20 cellular contexts compared by ENCODE assay signal in the genomic region with DNA sequence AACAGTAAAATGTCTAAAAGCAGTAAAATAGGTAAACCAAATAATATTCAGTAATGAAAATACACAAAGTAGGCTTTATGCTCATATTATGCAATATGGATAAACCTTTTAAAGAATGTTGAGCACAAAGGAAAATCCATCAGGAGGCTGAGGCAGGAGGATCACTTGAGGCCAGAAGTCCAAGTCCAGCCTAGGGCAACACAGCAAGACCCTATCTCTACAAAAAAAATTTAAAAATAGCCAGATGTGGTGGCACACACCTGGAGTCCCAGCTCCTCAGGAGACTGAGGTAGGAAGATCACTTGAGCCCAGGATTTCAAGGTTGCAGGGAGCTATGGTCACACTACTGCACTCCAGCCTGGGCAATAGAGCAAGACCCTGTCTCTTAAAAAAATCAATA. TPM values are rescaled to one million over a fixed set of nuclear protein-coding genes. Genes with fewer than 3 reads are reported as not detected.
DNase-seq lines count a peak whose midpoint lies in the region; ATAC-seq and TF ChIP-seq lines count a peak whose summit lies in the region.
"Had no signal": no experiment of that assay in that cellular context is flagged by ENCODE, and none has a peak within 500 bp of the region (broad histone marks: within the 10 kb centered on the region; RNA-seq: fewer than 3 reads in every experiment).

No MANE protein-coding gene starts in this region.

- intact Hi-C loops in CD14-positive monocyte (cut with micrococcal nuclease): no loop called here

- DNase-seq in CD14-positive monocyte (ENCODE audit: low spot score): no peak
- no peak for DNase-seq in HL-60 (ENCODE audit: low read depth in 1 of 2, low spot score in 1 of 2)
- no peak for DNase-seq in WTC11 (ENCODE audit: low spot score)
- no peak for DNase-seq in T-helper 1 cell
- no peak for DNase-seq in kidney tubule cell (ENCODE audit: low spot score)
- DNase-seq: 8988T; ACHN; AML-193; BE2C; Calu3; CD4-positive, alpha-beta memory T cell; COR-L47; DMS53; DMS79 treated with DMSO at 0.1 percent for 48 hours; H7; HCEC 1CT had no signal

- H3K4me3 ChIP-seq in HL-60 (replicated peaks; ENCODE audit: insufficient read depth, low read length): no peak overlapping the region
- H3K4me3 ChIP-seq: A549; BLaER1 treated with 17β-estradiol and CSF1 and Interleukin-3, amounts not matched to agents 10 nM and 100 nM; GM23248 had no signal

- H3K4me3 Mint-ChIP-seq in CD14-positive monocyte (no peak overlapping the region), WTC11 (no peak overlapping the region)
- H3K4me3 Mint-ChIP-seq: CD4-positive, alpha-beta memory T cell had no signal

- no peak for TF ChIP-seq CTCF in CD14-positive monocyte (IDR thresholded peaks at IDR 0.05)
- no peak for TF ChIP-seq CTCF in HL-60 (IDR thresholded peaks at IDR 0.05; ENCODE audit: insufficient read depth, low read length)
- no peak for TF ChIP-seq CTCF in WTC11 (IDR thresholded peaks at IDR 0.05)

- peak overlapping the region in 4 of 7 donors; percentile 17 to 42 (median 24) for H3K27ac Mint-ChIP-seq in CD14-positive monocyte
- no peak overlapping the region for H3K27ac Mint-ChIP-seq in WTC11

- H3K27me3 Mint-ChIP-seq in CD14-positive monocyte (ENCODE audit: low read depth in 3 of 3) (peaks cover 0 to 2% (median 1%) of the 10 kb centered on the region in 3 donors), WTC11 (ENCODE audit: low read depth) (no peaks in the 10 kb centered on the region; the same call in 1 of the 2 replicates)

- H3K9me3 Mint-ChIP-seq in CD14-positive monocyte (peaks cover 0 to 12% (median 7%) of the 10 kb centered on the region in 7 donors), WTC11 (peaks cover 14% of the 10 kb centered on the region)

- H3K27me3 ChIP-seq in HL-60 (ENCODE audit: insufficient read depth, poor library complexity, severe bottlenecking): no peaks in the 10 kb centered on the region
- H3K27me3 ChIP-seq: BE2C; BLaER1 treated with 17β-estradiol and CSF1 and Interleukin-3, amounts not matched to agents 10 nM and 100 nM had no signal

- H3K36me3 Mint-ChIP-seq in CD14-positive monocyte (peaks cover 3% of the 10 kb centered on the region in 2 donors), WTC11 (peaks cover 9% of the 10 kb centered on the region)
- H3K36me3 Mint-ChIP-seq: CD4-positive, alpha-beta memory T cell had no signal

- H3K4me1 Mint-ChIP-seq in CD14-positive monocyte: peaks cover 71% of the 10 kb centered on the region
- peaks cover 19% of the 10 kb centered on the region for H3K4me1 Mint-ChIP-seq in WTC11
- H3K4me1 Mint-ChIP-seq: CD4-positive, alpha-beta memory T cell had no signal

- ATAC-seq in WTC11: no peak
- ATAC-seq in HG03354 (IDR thresholded peaks at IDR 0.05; ENCODE audit: poor library complexity, severe bottlenecking, unreplicated experiment): no peak
- ATAC-seq: A549 had no signal

- peak overlapping the region; percentile 66 for H3K27ac ChIP-seq in HL-60 (replicated peaks)
- H3K27ac ChIP-seq: A549, GM23248 had no signal

- POLR2A ChIA-PET in WTC11 (lab: Charles Lee): no interaction called here

- CTCF ChIA-PET in WTC11 (lab: Charles Lee): no interaction called here

TF ChIP-seq in WTC11, 78 proteins besides CTCF, POLR2A, EP300 and RAD21:
- peak; percentile 43; the same call in 1 of the 2 replicates for TF ChIP-seq ZNF121 (CRISPR knock-in tag; IDR thresholded peaks at IDR 0.05)
- TF ChIP-seq SMAD4 (CRISPR knock-in tag; IDR thresholded peaks at IDR 0.05): no peak
- TF ChIP-seq, protein P1, sequence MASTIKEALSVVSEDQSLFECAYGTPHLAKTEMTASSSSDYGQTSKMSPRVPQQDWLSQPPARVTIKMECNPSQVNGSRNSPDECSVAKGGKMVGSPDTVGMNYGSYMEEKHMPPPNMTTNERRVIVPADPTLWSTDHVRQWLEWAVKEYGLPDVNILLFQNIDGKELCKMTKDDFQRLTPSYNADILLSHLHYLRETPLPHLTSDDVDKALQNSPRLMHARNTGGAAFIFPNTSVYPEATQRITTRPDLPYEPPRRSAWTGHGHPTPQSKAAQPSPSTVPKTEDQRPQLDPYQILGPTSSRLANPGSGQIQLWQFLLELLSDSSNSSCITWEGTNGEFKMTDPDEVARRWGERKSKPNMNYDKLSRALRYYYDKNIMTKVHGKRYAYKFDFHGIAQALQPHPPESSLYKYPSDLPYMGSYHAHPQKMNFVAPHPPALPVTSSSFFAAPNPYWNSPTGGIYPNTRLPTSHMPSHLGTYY (CRISPR knock-in tag; IDR thresholded peaks at IDR 0.05): no peak
- TF ChIP-seq ZBTB21 (CRISPR knock-in tag; IDR thresholded peaks at IDR 0.05; ENCODE audit: borderline replicate concordance): no peak

RNA-seq across cellular contexts. Expression of gene LMO2, which starts 17.7 kb away (rescaled TPM):
- polyA plus RNA-seq in CD14-positive monocyte: 10 to 100 TPM; 48.8 to 75.8 TPM
- 1.0 to 3.4 TPM (median 1.4 TPM) in 3 replicates for total RNA-seq in WTC11 (2021)
- total RNA-seq: GM23248 had no signal
- polyA plus RNA-seq: GM23248 had no signal
